1 cellular context compared by ENCODE assay signal in the genomic region with DNA sequence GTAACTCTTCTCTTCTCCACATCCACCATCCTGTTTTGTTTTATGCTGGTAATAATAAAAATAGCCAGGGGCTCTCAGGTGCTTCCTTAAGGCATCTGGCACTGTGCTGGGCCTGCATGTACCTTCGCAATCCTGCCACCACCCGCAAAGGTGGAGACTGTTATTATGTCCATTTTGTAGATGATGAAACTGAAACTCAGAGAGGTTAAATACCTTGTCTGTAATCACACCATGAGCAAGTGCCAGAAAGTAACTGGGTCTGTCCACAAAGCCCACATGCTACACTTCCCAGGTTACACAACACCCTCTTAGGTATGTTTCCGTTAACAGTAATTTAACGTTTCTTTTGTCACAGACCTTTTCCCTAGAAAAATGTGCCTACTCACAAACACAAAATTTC.
TF ChIP-seq lines count a peak whose summit lies in the region.

No MANE protein-coding gene starts in this region.

TF ChIP-seq in HepG2, 621 proteins besides CTCF, POLR2A, EP300 and RAD21:
- TF ChIP-seq LRRFIP1 (CRISPR knock-in tag; conservative IDR thresholded peaks at IDR 0.05) (no peak), CBFB (CRISPR knock-in tag; IDR thresholded peaks at IDR 0.05) (no peak), CEBPB (IDR thresholded peaks at IDR 0.05; ENCODE audit: borderline replicate concordance, low read depth, low read length) (peak; percentile 16; the same call in 1 of the 2 replicates), ZNF670 (CRISPR knock-in tag; IDR thresholded peaks at IDR 0.05; ENCODE audit: borderline replicate concordance) (no peak), ZFP82 (CRISPR knock-in tag; IDR thresholded peaks at IDR 0.05; ENCODE audit: borderline replicate concordance) (no peak)
- TF ChIP-seq, protein P1, sequence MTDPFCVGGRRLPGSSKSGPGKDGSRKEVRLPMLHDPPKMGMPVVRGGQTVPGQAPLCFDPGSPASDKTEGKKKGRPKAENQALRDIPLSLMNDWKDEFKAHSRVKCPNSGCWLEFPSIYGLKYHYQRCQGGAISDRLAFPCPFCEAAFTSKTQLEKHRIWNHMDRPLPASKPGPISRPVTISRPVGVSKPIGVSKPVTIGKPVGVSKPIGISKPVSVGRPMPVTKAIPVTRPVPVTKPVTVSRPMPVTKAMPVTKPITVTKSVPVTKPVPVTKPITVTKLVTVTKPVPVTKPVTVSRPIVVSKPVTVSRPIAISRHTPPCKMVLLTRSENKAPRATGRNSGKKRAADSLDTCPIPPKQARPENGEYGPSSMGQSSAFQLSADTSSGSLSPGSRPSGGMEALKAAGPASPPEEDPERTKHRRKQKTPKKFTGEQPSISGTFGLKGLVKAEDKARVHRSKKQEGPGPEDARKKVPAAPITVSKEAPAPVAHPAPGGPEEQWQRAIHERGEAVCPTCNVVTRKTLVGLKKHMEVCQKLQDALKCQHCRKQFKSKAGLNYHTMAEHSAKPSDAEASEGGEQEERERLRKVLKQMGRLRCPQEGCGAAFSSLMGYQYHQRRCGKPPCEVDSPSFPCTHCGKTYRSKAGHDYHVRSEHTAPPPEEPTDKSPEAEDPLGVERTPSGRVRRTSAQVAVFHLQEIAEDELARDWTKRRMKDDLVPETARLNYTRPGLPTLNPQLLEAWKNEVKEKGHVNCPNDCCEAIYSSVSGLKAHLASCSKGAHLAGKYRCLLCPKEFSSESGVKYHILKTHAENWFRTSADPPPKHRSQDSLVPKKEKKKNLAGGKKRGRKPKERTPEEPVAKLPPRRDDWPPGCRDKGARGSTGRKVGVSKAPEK (CRISPR knock-in tag; IDR thresholded peaks at IDR 0.05; ENCODE audit: borderline replicate concordance): no peak
